Comparison of ENCODE assay signal across 17 cellular contexts in the genomic region with DNA sequence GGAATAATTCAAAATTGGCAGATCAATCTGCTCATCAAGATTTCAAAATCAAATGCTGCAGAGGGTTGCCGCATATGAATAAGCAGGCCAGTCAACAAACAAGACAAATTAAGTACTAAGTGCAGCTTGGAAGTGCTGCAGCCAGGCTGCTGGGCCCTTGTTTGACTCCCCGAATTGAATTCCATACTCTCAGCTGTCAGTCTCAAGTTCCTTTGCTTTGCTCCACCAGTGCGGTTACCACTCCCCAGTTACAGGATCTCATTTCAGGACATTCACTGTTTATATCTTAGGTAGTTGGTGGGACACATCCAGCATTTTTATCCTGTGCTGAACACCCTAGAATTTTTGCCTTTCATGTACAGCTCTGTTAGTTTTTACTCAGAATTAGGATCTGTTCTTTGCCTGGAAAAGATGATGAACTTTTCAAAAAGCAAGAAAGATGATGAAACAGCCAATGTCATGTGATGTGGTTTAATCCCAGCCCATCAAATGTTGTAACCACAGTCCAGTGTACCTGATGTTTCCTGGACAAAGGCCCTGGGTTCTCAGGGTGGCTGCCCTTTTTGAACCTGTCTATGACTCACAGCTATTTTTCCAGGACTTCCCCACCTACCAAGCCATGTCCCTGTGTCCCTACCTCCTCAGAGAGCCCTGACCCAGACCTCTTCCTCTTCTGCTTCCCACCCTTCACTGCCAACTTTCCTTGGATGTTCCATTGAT.
DNase-seq lines count a peak whose midpoint lies in the region; ATAC-seq and TF ChIP-seq lines count a peak whose summit lies in the region.
"Had no signal": no experiment of that assay in that cellular context is flagged by ENCODE, and none has a peak within 500 bp of the region (broad histone marks: within the 10 kb centered on the region; RNA-seq: fewer than 3 reads in every experiment).

No MANE protein-coding gene starts in this region.

- no peak for TF ChIP-seq POLR2A in HCT116 (IDR thresholded peaks at IDR 0.05; ENCODE audit: borderline replicate concordance, extremely low read depth, insufficient read depth, insufficient read length)

- H3K4me3 ChIP-seq in HCT116 (replicated peaks in 1 of 2; ENCODE audit: low read depth in 1 of 2, low read length in 2 of 2): no peak overlapping the region
- no peak overlapping the region for H3K4me3 ChIP-seq in colonic mucosa
- no peak overlapping the region for H3K4me3 ChIP-seq in left lung
- H3K4me3 ChIP-seq: adrenal gland had no signal

- no peaks in the 10 kb centered on the region for H3K9me2 ChIP-seq in HCT116 (ENCODE audit: insufficient read depth)

- H3K79me2 ChIP-seq in HCT116 (ENCODE audit: insufficient read depth, low read length): no peaks in the 10 kb centered on the region
- H3K79me2 ChIP-seq: parathyroid adenoma had no signal

- BruUV-seq in HCT116 (replicated peaks; lab: Mats Ljungman, UMichigan): no TSS peak

- DNase-seq in HCT116 (ENCODE audit: low read depth, low spot score) (peak; percentile 7), colonic mucosa (peak; percentile 24), left lung (no peak), stromal cell of bone marrow (ENCODE audit: low read depth) (peak; percentile 49), NCI-H146 treated with DMSO at 0.1 percent for 48 hours (lab: John Stamatoyannopoulos, UW; ENCODE audit: unreplicated experiment) (no peak)
- DNase-seq: activated CD4-positive, alpha-beta T cell treated with anti-CD3 and anti-CD28 coated beads for 36 hours; activated T-cell treated with anti-CD3 and anti-CD28 coated beads, Interleukin-2, amount 50 U/mL, for 72 hours; C1 segment of cervical spinal cord; hypothalamus; PC-3; stimulated activated CD4-positive, alpha-beta T cell treated with anti-CD3 and anti-CD28 coated beads, Interleukin-1b, Interleukin-23, amount 100 ng/mL, for 48 hours; T-helper 1 cell had no signal

- H3K27me3 ChIP-seq in HCT116 (ENCODE audit: insufficient read depth, low read length): no peaks in the 10 kb centered on the region
- no peaks in the 10 kb centered on the region for H3K27me3 ChIP-seq in colonic mucosa
- no peaks in the 10 kb centered on the region for H3K27me3 ChIP-seq in left lung
- H3K27me3 ChIP-seq: adrenal gland had no signal

- POLR2A ChIA-PET in HCT116 (lab: Charles Lee): no interaction called here

- no peak overlapping the region for H3K9ac ChIP-seq in HCT116 (ENCODE audit: low read length)
- H3K9ac ChIP-seq in colonic mucosa (ENCODE audit: low read depth in 2 of 2, low read length in 2 of 2): no peak overlapping the region
- H3K9ac ChIP-seq: parathyroid adenoma had no signal

- no peaks in the 10 kb centered on the region for H4K20me1 ChIP-seq in HCT116 (ENCODE audit: insufficient read depth)

- no peak overlapping the region for H2AFZ ChIP-seq in HCT116 (ENCODE audit: low read depth, low read length, poor library complexity, severe bottlenecking)
- H2AFZ ChIP-seq: parathyroid adenoma had no signal

- intact Hi-C loops in HCT116 (cut with micrococcal nuclease): no loop called here
- intact Hi-C loops in colonic mucosa (cut with DNase I): no loop called here
- intact Hi-C loops in left lung (cut with DNase I): no loop called here

- CTCF ChIA-PET in HCT116 (lab: Charles Lee): no interaction called here

- TF ChIP-seq RAD21 in HCT116 (IDR thresholded peaks at IDR 0.05; ENCODE audit: low read depth): no peak

- H3K4me2 ChIP-seq in HCT116 (ENCODE audit: low read length): no peak overlapping the region

- H3K27ac ChIP-seq in HCT116 (ENCODE audit: low read depth, low read length) (no peak overlapping the region), colonic mucosa (no peak overlapping the region), left lung (peak overlapping the region in 1 of 2 donors; percentile 17)
- H3K27ac ChIP-seq: parathyroid adenoma had no signal

- H3K36me3 ChIP-seq in HCT116 (ENCODE audit: control insufficient read depth in 1 of 2, insufficient read depth in 2 of 2, low read length in 2 of 2) (no peaks in the 10 kb centered on the region), colonic mucosa (no peaks in the 10 kb centered on the region), left lung (no peaks in the 10 kb centered on the region)
- H3K36me3 ChIP-seq: adrenal gland had no signal

- TF ChIP-seq CTCF in HCT116 (IDR thresholded peaks at IDR 0.05 in 2 of 3, conservative IDR thresholded peaks at IDR 0.05 in 1 of 3; ENCODE audit: borderline replicate concordance in 1 of 3, insufficient read depth in 1 of 3, low read depth in 2 of 3, low read length in 2 of 3): no peak
- TF ChIP-seq CTCF in colonic mucosa (IDR thresholded peaks at IDR 0.05): no peak
- no peak for TF ChIP-seq CTCF in left lung (IDR thresholded peaks at IDR 0.05)

- RAD21 ChIA-PET in HCT116 (lab: Charles Lee; ENCODE audit: low non-redundant PET in 1 of 2, low total read pairs in 2 of 2, uncharacterized antibody in 2 of 2, unreplicated experiment in 2 of 2): no interaction called here

- ATAC-seq in HCT116: no peak
- peak; percentile 63 for ATAC-seq in left lung
- ATAC-seq in HG03354 (IDR thresholded peaks at IDR 0.05; ENCODE audit: poor library complexity, severe bottlenecking, unreplicated experiment): no peak
- ATAC-seq in HG03469 (IDR thresholded peaks at IDR 0.05; ENCODE audit: unreplicated experiment): no peak
- no peak for ATAC-seq in HG03571 (IDR thresholded peaks at IDR 0.05; ENCODE audit: unreplicated experiment)
- ATAC-seq: activated CD4-positive, alpha-beta T cell treated with anti-CD3 and anti-CD28 coated beads for 36 hours; activated T-cell treated with anti-CD3 and anti-CD28 coated beads, Interleukin-2, amount 50 U/mL, for 72 hours; PC-3 had no signal

- H3K4me1 ChIP-seq in HCT116 (ENCODE audit: control insufficient read depth in 1 of 2, insufficient read depth in 2 of 2, low read length in 2 of 2): peaks cover 0 to 6% of the 10 kb centered on the region in 2 experiments; a peak in 1 of 4 replicates
- H3K4me1 ChIP-seq in colonic mucosa: no peaks in the 10 kb centered on the region
- H3K4me1 ChIP-seq in left lung: no peaks in the 10 kb centered on the region
- H3K4me1 ChIP-seq: parathyroid adenoma had no signal

- H3K9me3 ChIP-seq in HCT116 (ENCODE audit: control insufficient read depth in 1 of 2, insufficient read depth in 1 of 2, low read depth in 1 of 2, low read length in 2 of 2): no peaks in the 10 kb centered on the region
- H3K9me3 ChIP-seq in colonic mucosa: no peaks in the 10 kb centered on the region
- no peaks in the 10 kb centered on the region for H3K9me3 ChIP-seq in left lung
- H3K9me3 ChIP-seq: adrenal gland had no signal

TF ChIP-seq in HCT116, 20 proteins besides CTCF, POLR2A, EP300 and RAD21:
- TF ChIP-seq CEBPB (IDR thresholded peaks at IDR 0.05; ENCODE audit: low read depth) (peak; percentile 50; the same call in 1 of the 2 replicates), TCF7L2 (IDR thresholded peaks at IDR 0.05; ENCODE audit: borderline replicate concordance, extremely low read depth, insufficient read depth, insufficient read length) (no peak)

Comparison
In these comparisons a context has a peak if more than half of its experiments do, and no peak if none do; other contexts are left out.
1. DNase-seq: peak in HCT116 (single experiment), colonic mucosa (single experiment) and stromal cell of bone marrow (single experiment); none in left lung (0 of 2) and NCI-H146 treated with DMSO at 0.1 percent for 48 hours (single experiment).